In the genomic region with DNA sequence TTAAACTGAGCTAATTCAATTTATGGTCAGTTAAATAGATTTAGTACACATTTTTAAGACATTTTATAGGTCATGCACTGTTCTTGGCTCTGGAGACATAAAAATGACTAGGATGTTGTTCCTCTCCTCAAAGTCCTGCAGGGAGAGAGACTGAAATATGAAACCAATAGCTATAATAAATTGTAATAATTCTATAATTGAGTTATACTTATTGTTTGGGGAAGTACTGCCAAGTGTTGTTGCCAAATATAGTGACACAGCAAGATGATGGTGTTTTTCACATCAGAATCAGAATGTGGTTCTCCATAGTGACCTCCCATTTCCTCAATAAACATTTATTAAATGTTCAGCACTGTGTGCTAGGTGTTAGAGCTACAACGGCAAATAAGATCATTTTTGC, we compare ENCODE assay signal across 20 cellular contexts.
A peak's percentile ranks its signal among the peaks of the same experiment; 100 is the strongest.
DNase-seq lines count a peak whose midpoint lies in the region; ATAC-seq and TF ChIP-seq lines count a peak whose summit lies in the region.
"Had no signal": no experiment of that assay in that cellular context is flagged by ENCODE, and none has a peak within 500 bp of the region (broad histone marks: within the 10 kb centered on the region; RNA-seq: fewer than 3 reads in every experiment).

No MANE protein-coding gene starts in this region.

- peak overlapping the region; percentile 73 for H3K27ac Mint-ChIP-seq in dendritic cell treated with granulocyte-macrophage colony-stimulating factor and Interleukin-4, amounts not matched to agents 40 ng/mL and 50 ng/mL, for 4 days

- no peak overlapping the region for H3K4me3 Mint-ChIP-seq in dendritic cell treated with granulocyte-macrophage colony-stimulating factor and Interleukin-4, amounts not matched to agents 40 ng/mL and 50 ng/mL, for 4 days

- H3K4me1 Mint-ChIP-seq in dendritic cell treated with granulocyte-macrophage colony-stimulating factor and Interleukin-4, amounts not matched to agents 40 ng/mL and 50 ng/mL, for 4 days (ENCODE audit: low read depth), result peaks cover 22% of the 10 kb centered on the region

- no peak for ATAC-seq in sciatic nerve
- no peak for ATAC-seq in HG02970 (IDR thresholded peaks at IDR 0.05; ENCODE audit: low FRiP score, unreplicated experiment)
- ATAC-seq: A549, PC-3 had no signal

- H3K27me3 ChIP-seq in BLaER1 treated with 17β-estradiol and CSF1 and Interleukin-3, amounts not matched to agents 10 nM and 100 nM, result no peaks in the 10 kb centered on the region
- H3K27me3 ChIP-seq: BLaER1 had no signal

- intact Hi-C loops in dendritic cell treated with granulocyte-macrophage colony-stimulating factor and Interleukin-4, amounts not matched to agents 40 ng/mL and 50 ng/mL, for 4 days (cut with micrococcal nuclease), result no loop called here
- intact Hi-C loops in sciatic nerve (cut with DNase I), result no loop called here

- H4K20me1 ChIP-seq in BLaER1 treated with 17β-estradiol and CSF1 and Interleukin-3, amounts not matched to agents 10 nM and 100 nM, result no peaks in the 10 kb centered on the region
- H4K20me1 ChIP-seq: BLaER1 had no signal

- H3K4me3 ChIP-seq in BLaER1 treated with 17β-estradiol and CSF1 and Interleukin-3, amounts not matched to agents 10 nM and 100 nM, result no peak overlapping the region
- no peak overlapping the region for H3K4me3 ChIP-seq in NB4 (ENCODE audit: low read depth, low read length)
- H3K4me3 ChIP-seq: A549, BLaER1 had no signal

- peaks cover 0 to 24% (median 13%) of the 10 kb centered on the region in 10 experiments; a peak in 14 of 20 replicates for H3K4me1 ChIP-seq in BLaER1 treated with 17β-estradiol and CSF1 and Interleukin-3, amounts not matched to agents 10 nM and 100 nM
- H3K4me1 ChIP-seq: A549, BLaER1 had no signal

- no peaks in the 10 kb centered on the region for H3K27me3 Mint-ChIP-seq in dendritic cell treated with granulocyte-macrophage colony-stimulating factor and Interleukin-4, amounts not matched to agents 40 ng/mL and 50 ng/mL, for 4 days

- no peak overlapping the region for H3K9ac ChIP-seq in BLaER1 treated with 17β-estradiol and CSF1 and Interleukin-3, amounts not matched to agents 10 nM and 100 nM
- H3K9ac ChIP-seq: BLaER1, KMS-11 had no signal

- peak overlapping the region in 2 of 11 experiments; percentile 30 to 56; a peak in 4 of 22 replicates for H3K27ac ChIP-seq in BLaER1 treated with 17β-estradiol and CSF1 and Interleukin-3, amounts not matched to agents 10 nM and 100 nM
- H3K27ac ChIP-seq: A549, BLaER1, KMS-11 had no signal

- no peak for TF ChIP-seq CTCF in NB4 (IDR thresholded peaks at IDR 0.05; ENCODE audit: low read depth, low read length)

- H3K36me3 ChIP-seq in BLaER1 treated with 17β-estradiol and CSF1 and Interleukin-3, amounts not matched to agents 10 nM and 100 nM, result no peaks in the 10 kb centered on the region
- H3K36me3 ChIP-seq: BLaER1 had no signal

- peak overlapping the region in 6 of 11 experiments; percentile 0 to 59 (median 36); a peak in 11 of 22 replicates for H3K4me2 ChIP-seq in BLaER1 treated with 17β-estradiol and CSF1 and Interleukin-3, amounts not matched to agents 10 nM and 100 nM
- H3K4me2 ChIP-seq: A549, BLaER1, KMS-11 had no signal

- DNase-seq in NB4 (ENCODE audit: low read depth) (peak; percentile 13), left kidney (ENCODE audit: low read depth, low spot score) (peak; percentile 14), MV-4-11 (lab: John Stamatoyannopoulos, UW) (no peak), T-helper 2 cell (no peak), sciatic nerve (ENCODE audit: low spot score) (no peak)
- DNase-seq: DMS79, NCI-H1092, NCI-H187, NCI-H2107, NCI-H510A treated with DMSO at 0.1 percent for 48 hours, NCI-H774, PC-3, RPMI8226, SHP77 treated with DMSO at 0.1 percent for 48 hours had no signal

- TF ChIP-seq POLR2A in NB4 (IDR thresholded peaks at IDR 0.05; ENCODE audit: extremely low read depth, insufficient read length), result no peak

- no peaks in the 10 kb centered on the region for H3K9me3 Mint-ChIP-seq in dendritic cell treated with granulocyte-macrophage colony-stimulating factor and Interleukin-4, amounts not matched to agents 40 ng/mL and 50 ng/mL, for 4 days

- H3K9me3 ChIP-seq in BLaER1 treated with 17β-estradiol and CSF1 and Interleukin-3, amounts not matched to agents 10 nM and 100 nM (replicated peaks in 1 of 11), result no peaks in the 10 kb centered on the region
- H3K9me3 ChIP-seq: A549, BLaER1 had no signal

- no peaks in the 10 kb centered on the region for H3K36me3 Mint-ChIP-seq in dendritic cell treated with granulocyte-macrophage colony-stimulating factor and Interleukin-4, amounts not matched to agents 40 ng/mL and 50 ng/mL, for 4 days (ENCODE audit: low read depth)

Comparison
In these comparisons a context has a peak if more than half of its experiments do, and no peak if none do; other contexts are left out.
1. DNase-seq: peak in NB4 (single experiment) and left kidney (single experiment); none in MV-4-11 (single experiment), T-helper 2 cell (0 of 5) and sciatic nerve (single experiment).